ENCODE assay signal across 17 cellular contexts in genomic region chr12:50750366-50750765, GRCh38. TPM values are rescaled to one million over a fixed set of nuclear protein-coding genes. Genes with fewer than 3 reads are reported as not detected.
DNase-seq lines count a peak whose midpoint lies in the region; ATAC-seq, FAIRE-seq and TF ChIP-seq lines count a peak whose summit lies in the region.
"Had no signal": no experiment of that assay in that cellular context is flagged by ENCODE, and none has a peak within 500 bp of the region (broad histone marks: within the 10 kb centered on the region; RNA-seq: fewer than 3 reads in every experiment).

No MANE protein-coding gene starts in this region.

- H3K79me2 ChIP-seq in K562 (ENCODE audit: control insufficient read depth, insufficient read depth, low read length) = no peaks in the 10 kb centered on the region

- no peak for TF ChIP-seq CTCF in K562 (IDR thresholded peaks at IDR 0.05 in 2 of 3, conservative IDR thresholded peaks at IDR 0.05 in 1 of 3; ENCODE audit: insufficient read depth in 2 of 3, low read depth in 1 of 3, low read length in 3 of 3)
- no peak for TF ChIP-seq CTCF in mucosa of descending colon (IDR thresholded peaks at IDR 0.05)
- TF ChIP-seq CTCF in type B pancreatic cell (conservative IDR thresholded peaks at IDR 0.05) = no peak
- no peak for TF ChIP-seq CTCF in body of pancreas (IDR thresholded peaks at IDR 0.05)

- H3K27me3 Mint-ChIP-seq in activated T-cell treated with anti-CD3 and anti-CD28 coated beads, Interleukin-2, amount 50 U/mL, for 72 hours (ENCODE audit: low read depth) = no peaks in the 10 kb centered on the region
- H3K27me3 Mint-ChIP-seq in type B pancreatic cell = no peaks in the 10 kb centered on the region

- TF ChIP-seq POLR2A in K562 (conservative IDR thresholded peaks at IDR 0.05) = no peak
- no peak for TF ChIP-seq POLR2A in body of pancreas (IDR thresholded peaks at IDR 0.05)

- DNase-seq in activated T-cell treated with anti-CD3 and anti-CD28 coated beads, Interleukin-2, amount 50 U/mL, for 72 hours = no peak
- no peak for DNase-seq in activated T-cell treated with anti-CD3 and anti-CD28 coated beads, Interleukin-2, amount 50 U/mL, for 1 hour
- DNase-seq in K562 (ENCODE audit: extremely low read depth in 1 of 4, low spot score in 3 of 4) (no peak), mucosa of descending colon (no peak), type B pancreatic cell (ENCODE audit: extremely low spot score, unreplicated experiment) (peak; percentile 6), body of pancreas (no peak), AG08396 (ENCODE audit: low spot score) (no peak)
- DNase-seq: NCI-H1436, NCI-H2029 treated with DMSO at 0.1 percent for 48 hours, NCI-H510A treated with DMSO at 0.1 percent for 48 hours, SHP77 treated with DMSO at 0.1 percent for 48 hours had no signal

- H3K36me3 ChIP-seq in K562 (ENCODE audit: control insufficient read depth, insufficient read depth, low read length) (peaks cover 24% of the 10 kb centered on the region; the same call in 2 of the 3 replicates), mucosa of descending colon (ENCODE audit: low read depth) (no peaks in the 10 kb centered on the region), body of pancreas (replicated peaks in 1 of 2; ENCODE audit: insufficient read depth in 1 of 2, low read depth in 2 of 2) (peaks cover 0 to 8% of the 10 kb centered on the region in 2 donors)

- no peaks in the 10 kb centered on the region for H3K9me1 ChIP-seq in K562 (ENCODE audit: control insufficient read depth, insufficient read depth, low read length)

- H3K4me2 ChIP-seq in K562 (ENCODE audit: insufficient read depth, low read length) = no peak overlapping the region

- in situ Hi-C loops in K562 (cut with MboI) = no loop called here

- peak overlapping the region; percentile 71 for H3K27ac Mint-ChIP-seq in activated T-cell treated with anti-CD3 and anti-CD28 coated beads, Interleukin-2, amount 50 U/mL, for 72 hours
- H3K27ac Mint-ChIP-seq in type B pancreatic cell = peak overlapping the region; percentile 29

- H3K27me3 ChIP-seq in K562 (ENCODE audit: control insufficient read depth in 2 of 2, insufficient read depth in 2 of 2, low read length in 2 of 2) (no peaks in the 10 kb centered on the region), body of pancreas (no peaks in the 10 kb centered on the region)

- H3K4me1 Mint-ChIP-seq in activated T-cell treated with anti-CD3 and anti-CD28 coated beads, Interleukin-2, amount 50 U/mL, for 72 hours (ENCODE audit: low read depth) = no peaks in the 10 kb centered on the region
- peaks cover 10% of the 10 kb centered on the region for H3K4me1 Mint-ChIP-seq in type B pancreatic cell (ENCODE audit: unreplicated experiment)

- intact Hi-C loops in K562 (cut with micrococcal nuclease) = no loop called here
- intact Hi-C loops in mucosa of descending colon (cut with DNase I, micrococcal nuclease) = no loop called here
- intact Hi-C loops in body of pancreas (cut with DNase I) = no loop called here

- no peak for TF ChIP-seq RAD21 in K562 (CRISPR knock-in tag; conservative IDR thresholded peaks at IDR 0.05 in 1 of 2, IDR thresholded peaks at IDR 0.05 in 1 of 2)

- no peak for TF ChIP-seq EP300 in K562 (IDR thresholded peaks at IDR 0.05; ENCODE audit: low read length)

- no TSS peak for BruUV-seq in K562 (replicated peaks; lab: Mats Ljungman, UMichigan)

- H3K27ac ChIP-seq in K562 (ENCODE audit: extremely low read depth, low read depth, low read length) (no peak overlapping the region), body of pancreas (no peak overlapping the region)
- H3K27ac ChIP-seq: C4-2B had no signal

- CTCF ChIA-PET in K562 (lab: Yijun Ruan, JAX; ENCODE audit: low intra/inter-chr PET ratio) = no interaction called here

- FAIRE-seq in K562 (lab: Jason Lieb, UNC) = no peak
- FAIRE-seq: G401.6, GM12892, GM19239, RCC 7860 had no signal

- no peak overlapping the region for H3K4me3 Mint-ChIP-seq in activated T-cell treated with anti-CD3 and anti-CD28 coated beads, Interleukin-2, amount 50 U/mL, for 72 hours
- no peak overlapping the region for H3K4me3 Mint-ChIP-seq in type B pancreatic cell

- H3K9me3 ChIP-seq in K562 (replicated peaks; ENCODE audit: control insufficient read depth, insufficient read depth, low read depth, low read length) (no peaks in the 10 kb centered on the region), mucosa of descending colon (no peaks in the 10 kb centered on the region), body of pancreas (no peaks in the 10 kb centered on the region)

- no peaks in the 10 kb centered on the region for H4K20me1 ChIP-seq in K562 (replicated peaks; ENCODE audit: control insufficient read depth, insufficient read depth, low read length)

- H3K4me3 ChIP-seq in K562 (no peak overlapping the region), mucosa of descending colon (no peak overlapping the region), body of pancreas (no peak overlapping the region)

- no peaks in the 10 kb centered on the region for H3K9me3 Mint-ChIP-seq in activated T-cell treated with anti-CD3 and anti-CD28 coated beads, Interleukin-2, amount 50 U/mL, for 72 hours
- H3K9me3 Mint-ChIP-seq in type B pancreatic cell = peaks cover 4% of the 10 kb centered on the region

- WGBS in K562 (ENCODE audit: insufficient coverage, low coverage, missing lambda C conversion rate) = 78% methylated on average over 4 of the region's 4 CpGs
- WGBS in body of pancreas, 2 donors = 83 to 89% methylated on average over 4 of the region's 4 CpGs

- peaks cover 0 to 3% of the 10 kb centered on the region in 2 donors for H3K36me3 Mint-ChIP-seq in activated T-cell treated with anti-CD3 and anti-CD28 coated beads, Interleukin-2, amount 50 U/mL, for 72 hours (ENCODE audit: insufficient read depth in 2 of 2)
- peaks cover 18% of the 10 kb centered on the region for H3K36me3 Mint-ChIP-seq in type B pancreatic cell

- ATAC-seq in activated T-cell treated with anti-CD3 and anti-CD28 coated beads, Interleukin-2, amount 50 U/mL, for 72 hours (replicated peaks in 1 of 2) = no peak
- ATAC-seq in K562 = 0 out of 3 replicates have a peak, but pooled peaks have one; percentile 21
- ATAC-seq in mucosa of descending colon = peak; percentile 12
- no peak for ATAC-seq in body of pancreas
- no peak for ATAC-seq in activated CD4-positive, CD25-positive, alpha-beta regulatory T cell treated with anti-CD3 and anti-CD28 coated beads, Interleukin-2, amount 50 U/mL, for 24 hours

- no peak overlapping the region for H3K9ac ChIP-seq in K562 (ENCODE audit: insufficient read depth in 1 of 2, low read depth in 2 of 2, low read length in 2 of 2)

- POLR2A ChIA-PET in K562 (lab: Yijun Ruan, JAX) = interaction anchor here (3.9 kb wide), 1 partner anchor 13 kb away, joined by 15 read pairs; the partner anchor contains the start of gene ATF1

- H3K4me1 ChIP-seq in K562 (replicated peaks in 1 of 2; ENCODE audit: control insufficient read depth in 2 of 2, insufficient read depth in 2 of 2, low read length in 2 of 2) (peaks cover 0 to 16% of the 10 kb centered on the region in 2 experiments; a peak in 4 of 5 replicates), mucosa of descending colon (ENCODE audit: low read depth) (no peaks in the 10 kb centered on the region), body of pancreas (no peaks in the 10 kb centered on the region)

- H2AFZ ChIP-seq in K562 (ENCODE audit: low read depth, low read length) = no peak overlapping the region

TF ChIP-seq in K562, 482 proteins besides CTCF, POLR2A, EP300 and RAD21:
- TF ChIP-seq RBBP5 (IDR thresholded peaks at IDR 0.05; ENCODE audit: borderline replicate concordance, insufficient read depth, low read length, poor library complexity, severe bottlenecking) (no peak), HDAC1 (IDR thresholded peaks at IDR 0.05) (no peak), ZNF551 (CRISPR knock-in tag; IDR thresholded peaks at IDR 0.05) (no peak), XRCC5 (IDR thresholded peaks at IDR 0.05; ENCODE audit: low read depth, low read length) (no peak), ZNF696 (CRISPR knock-in tag; conservative IDR thresholded peaks at IDR 0.05) (no peak)
- TF ChIP-seq, protein P1, sequence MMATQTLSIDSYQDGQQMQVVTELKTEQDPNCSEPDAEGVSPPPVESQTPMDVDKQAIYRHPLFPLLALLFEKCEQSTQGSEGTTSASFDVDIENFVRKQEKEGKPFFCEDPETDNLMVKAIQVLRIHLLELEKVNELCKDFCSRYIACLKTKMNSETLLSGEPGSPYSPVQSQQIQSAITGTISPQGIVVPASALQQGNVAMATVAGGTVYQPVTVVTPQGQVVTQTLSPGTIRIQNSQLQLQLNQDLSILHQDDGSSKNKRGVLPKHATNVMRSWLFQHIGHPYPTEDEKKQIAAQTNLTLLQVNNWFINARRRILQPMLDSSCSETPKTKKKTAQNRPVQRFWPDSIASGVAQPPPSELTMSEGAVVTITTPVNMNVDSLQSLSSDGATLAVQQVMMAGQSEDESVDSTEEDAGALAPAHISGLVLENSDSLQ (IDR thresholded peaks at IDR 0.05) = no peak
TF ChIP-seq in K562: peak in this region for 0.

RNA-seq across cellular contexts. Expression of gene ATF1, which starts 13.5 kb away (rescaled TPM):
- total RNA-seq in activated T-cell treated with anti-CD3 and anti-CD28 coated beads, Interleukin-2, amount 50 U/mL, for 72 hours = 10 to 100 TPM; 66.6 to 82.3 TPM
- 26.6 and 28.7 TPM in 2 replicates for total RNA-seq in K562 (2011; cell fraction: chromatin; rRNA removed; ENCODE audit: low replicate concordance)
- 23.5 and 27.1 TPM in 2 replicates for total RNA-seq in K562 (2011; cell fraction: nucleolus; rRNA removed)
- total RNA-seq in K562 (2011; cell fraction: nucleoplasm; rRNA removed) = 20.5 and 21.0 TPM in 2 replicates
- total RNA-seq in K562 (2014; rRNA removed) (74.8 and 75.1 TPM in 2 replicates), K562 (2014; rRNA removed; fragmentation: Illumina TruSeq; extraction: Trizol) (43.3 and 56.1 TPM in 2 replicates), K562 (2015; rRNA removed; fragmentation: Illumina TruSeq; extraction: Trizol) (46.6 and 48.9 TPM in 2 replicates), K562 (2021) (51.1 and 51.4 TPM in 2 replicates), mucosa of descending colon (10 to 100 TPM; 39.1 to 43.0 (median 41.7) TPM), type B pancreatic cell (ENCODE audit: low replicate concordance) (32.9 and 34.4 TPM in 2 replicates), body of pancreas (1 to 10 TPM; 7.5 to 9.6 TPM)
- polyA plus RNA-seq in K562 (2011; rRNA removed) (83.5 and 87.8 TPM in 2 replicates), K562 (2014; fragmentation: Illumina TruSeq; extraction: Trizol) (61.5 and 62.2 TPM in 2 replicates), K562 (2014; fragmentation: Nextera tagmentation; extraction: Ambion mirVana) (10 to 100 TPM; 19.8 to 24.5 TPM), K562 (2014; rRNA removed) (60.1 and 78.3 TPM in 2 replicates)
- 39.7 and 78.8 TPM in 2 replicates for polyA plus RNA-seq in K562 (2011; cell fraction: cytosol; rRNA removed)
- polyA plus RNA-seq in K562 (2011; cell fraction: nucleus; rRNA removed) = 36.0 and 39.0 TPM in 2 replicates
- polyA plus RNA-seq in K562 (2012) = 33.6 and 43.3 TPM in 2 replicates
- polyA minus RNA-seq in K562 (2011; rRNA and poly(A)+ RNA removed) = 68.4 and 70.8 TPM in 2 replicates
- polyA minus RNA-seq in K562 (2011; cell fraction: cytosol; rRNA and poly(A)+ RNA removed) = 30.5 and 35.6 TPM in 2 replicates
- 14.3 and 31.5 TPM in 2 replicates for polyA minus RNA-seq in K562 (2011; cell fraction: nucleus; rRNA and poly(A)+ RNA removed)

Comparison
In these comparisons a context has a peak if more than half of its experiments do, and no peak if none do; other contexts are left out.
1. ATAC-seq: peak in K562 (single experiment) and mucosa of descending colon (single experiment); none in activated T-cell treated with anti-CD3 and anti-CD28 coated beads, Interleukin-2, amount 50 U/mL, for 72 hours (0 of 2), body of pancreas (single experiment) and activated CD4-positive, CD25-positive, alpha-beta regulatory T cell treated with anti-CD3 and anti-CD28 coated beads, Interleukin-2, amount 50 U/mL, for 24 hours (0 of 2).